ENCODE assay signal across 34 cellular contexts in the genomic region with DNA sequence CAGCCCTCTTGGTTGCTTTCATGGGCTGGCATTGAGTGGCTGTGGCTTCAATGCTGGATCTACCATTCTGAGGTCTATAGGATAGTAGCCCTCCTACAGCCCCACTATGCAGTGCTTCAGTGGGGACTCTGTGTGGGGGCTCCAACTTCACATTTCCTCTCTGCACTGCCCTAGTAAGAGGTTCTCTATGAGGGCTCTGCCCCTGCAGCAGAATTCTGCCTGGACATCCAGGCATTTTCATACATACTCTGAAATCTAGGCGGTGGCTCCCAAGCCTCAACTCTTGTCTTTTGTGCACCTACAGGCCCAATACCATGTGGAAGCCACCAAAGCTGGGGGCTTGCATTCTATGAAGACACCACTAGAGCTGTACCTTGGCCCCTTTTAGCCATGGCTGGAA.
"Had no signal": no experiment of that assay in that cellular context is flagged by ENCODE, and none has a peak within 500 bp of the region (broad histone marks: within the 10 kb centered on the region; RNA-seq: fewer than 3 reads in every experiment).

No MANE protein-coding gene starts in this region.

- H3K27me3 ChIP-seq: MG63 had no signal

- H3K36me3 ChIP-seq: MG63 had no signal

- DNase-seq: Karpas-422, Kasumi-1, MG63, MM.1S, MV-4-11, NCI-H1048, NCI-H1092, NCI-H1092 treated with DMSO at 0.1 percent for 48 hours, NCI-H1105, NCI-H1105 treated with DMSO at 0.1 percent for 48 hours, NCI-H1417, NCI-H1417 treated with DMSO at 0.1 percent for 48 hours, NCI-H1436, NCI-H1436 treated with DMSO at 0.1 percent for 48 hours, NCI-H146, NCI-H1694, NCI-H1694 treated with DMSO at 0.1 percent for 48 hours, NCI-H187, NCI-H187 treated with DMSO at 0.1 percent for 48 hours, NCI-H1930, NCI-H2029, NCI-H2029 treated with DMSO at 0.1 percent for 48 hours, NCI-H2081, NCI-H2081 treated with DMSO at 0.1 percent for 48 hours, NCI-H2107, NCI-H2171, NCI-H2171 treated with DMSO at 0.1 percent for 48 hours, NCI-H2227 treated with DMSO at 0.1 percent for 48 hours, NCI-H226, NCI-H345, NCI-H446, NCI-H446 treated with DMSO at 0.1 percent for 48 hours, NCI-H510A, NCI-H510A treated with DMSO at 0.1 percent for 48 hours had no signal

- H3K4me3 ChIP-seq: MG63 had no signal
